24 cellular contexts compared by ENCODE assay signal in genomic region chr17:79473836-79474204, GRCh38.
"Had no signal": no experiment of that assay in that cellular context is flagged by ENCODE, and none has a peak within 500 bp of the region (broad histone marks: within the 10 kb centered on the region; RNA-seq: fewer than 3 reads in every experiment).

No MANE protein-coding gene starts in this region.

- H3K4me3 ChIP-seq: gastrocnemius medialis, heart left ventricle, left lung, smooth muscle cell, thoracic aorta, tibial nerve, upper lobe of right lung, uterus had no signal

- H3K27ac ChIP-seq: gastrocnemius medialis, heart left ventricle, left lung, parathyroid adenoma, thoracic aorta, tibial nerve, upper lobe of right lung, uterus had no signal

- H3K9me3 Mint-ChIP-seq: naive thymus-derived CD8-positive, alpha-beta T cell had no signal

- DNase-seq: cortex of kidney; effector CD4-positive, alpha-beta T cell; foreskin fibroblast; gastrocnemius medialis; heart left ventricle; hippocampal formation; left cardiac atrium; mammary epithelial cell; mesendoderm; naive thymus-derived CD8-positive, alpha-beta T cell; stimulated activated CD4-positive, alpha-beta T cell treated with anti-CD3 and anti-CD28 coated beads, Interleukin-12 subunit alpha, Interleukin-12 subunit beta, amount 100 ng/mL, for 4 hours; stimulated activated CD4-positive, alpha-beta T cell treated with anti-CD3 and anti-CD28 coated beads, Interleukin-1b, Interleukin-23, amount 100 ng/mL, for 48 hours; stimulated activated CD4-positive, alpha-beta T cell treated with anti-CD3 and anti-CD28 coated beads, Interleukin-4, amount 100 ng/mL, for 1 hour; stimulated activated CD8-positive, alpha-beta memory T cell treated with anti-CD3 and anti-CD28 coated beads, Interleukin-4, amount 100 ng/mL, for 48 hours; stimulated activated naive CD4-positive, alpha-beta T cell; substantia nigra; upper lobe of right lung; uterus had no signal

- H3K27me3 ChIP-seq: uterus had no signal

- H3K4me3 Mint-ChIP-seq: naive thymus-derived CD8-positive, alpha-beta T cell had no signal

- H3K4me1 ChIP-seq: gastrocnemius medialis, heart left ventricle, left lung, parathyroid adenoma, tibial nerve, upper lobe of right lung, uterus had no signal

- H3K36me3 ChIP-seq: gastrocnemius medialis, heart left ventricle, left lung, thoracic aorta, tibial nerve, upper lobe of right lung, uterus had no signal

- H3K9me3 ChIP-seq: gastrocnemius medialis, heart left ventricle, left lung, thoracic aorta, tibial nerve, upper lobe of right lung, uterus had no signal

- ATAC-seq: gastrocnemius medialis; heart left ventricle; left lung; naive thymus-derived CD8-positive, alpha-beta T cell; upper lobe of right lung had no signal

- H3K27ac Mint-ChIP-seq: naive thymus-derived CD8-positive, alpha-beta T cell; progenitor cell of endocrine pancreas had no signal
